ENCODE assay signal across 23 cellular contexts in genomic region chr6:47419621-47420020, GRCh38. TPM values are rescaled to one million over a fixed set of nuclear protein-coding genes. Genes with fewer than 3 reads are reported as not detected.
A peak's percentile ranks its signal among the peaks of the same experiment; 100 is the strongest.
DNase-seq lines count a peak whose midpoint lies in the region; ATAC-seq, FAIRE-seq and TF ChIP-seq lines count a peak whose summit lies in the region.
"Had no signal": no experiment of that assay in that cellular context is flagged by ENCODE, and none has a peak within 500 bp of the region (broad histone marks: within the 10 kb centered on the region; RNA-seq: fewer than 3 reads in every experiment).

No MANE protein-coding gene starts in this region.

- H3K36me3 ChIP-seq in left ventricle myocardium inferior (no peaks in the 10 kb centered on the region), duodenal mucosa (ENCODE audit: control insufficient read depth in 1 of 2, insufficient read depth in 2 of 2, low read length in 2 of 2) (no peaks in the 10 kb centered on the region), HepG2 (replicated peaks in 1 of 2; ENCODE audit: control insufficient read depth in 1 of 2, insufficient read depth in 2 of 2, low read length in 2 of 2) (no peaks in the 10 kb centered on the region), Karpas-422 (ENCODE audit: insufficient read depth, low read length) (no peaks in the 10 kb centered on the region)
- H3K36me3 ChIP-seq: upper lobe of left lung had no signal

- TF ChIP-seq RAD21 in HepG2 (CRISPR knock-in tag; IDR thresholded peaks at IDR 0.05) = no peak

- POLR2A ChIA-PET in HepG2 (lab: Yijun Ruan, JAX) = interaction anchor here (1.4 kb wide), 1 partner anchor 58 kb away, joined by 3 read pairs; the partner anchor contains the start of gene CD2AP

- in situ Hi-C loops in HepG2 (cut with HindIII; ENCODE audit: extremely low pct_ligation_motif_present, low pct_unique_long_range_greater_than_20kb) = loop anchor here (10.0 kb wide), 1 partner anchor 365 kb away; the partner anchor contains the start of gene OPN5

- H3K4me1 ChIP-seq in left ventricle myocardium inferior (peaks cover 12% of the 10 kb centered on the region), duodenal mucosa (ENCODE audit: control insufficient read depth in 1 of 2, insufficient read depth in 2 of 2, low read length in 2 of 2) (peaks cover 0 to 22% of the 10 kb centered on the region in 2 donors), HepG2 (ENCODE audit: insufficient read depth, low read length) (peaks cover 7% of the 10 kb centered on the region; the same call in 1 of the 2 replicates), Karpas-422 (ENCODE audit: low read length) (peaks cover 10% of the 10 kb centered on the region)

- H3K79me2 ChIP-seq in HepG2 (ENCODE audit: insufficient read depth, low read length) = no peaks in the 10 kb centered on the region
- H3K79me2 ChIP-seq in Karpas-422 (ENCODE audit: low read length) = no peaks in the 10 kb centered on the region

- H4K20me1 ChIP-seq in HepG2 (ENCODE audit: insufficient read depth, low read length) = no peaks in the 10 kb centered on the region
- no peaks in the 10 kb centered on the region for H4K20me1 ChIP-seq in Karpas-422 (ENCODE audit: insufficient read depth, low read depth, low read length)

- TF ChIP-seq CTCF in left ventricle myocardium inferior (IDR thresholded peaks at IDR 0.05; ENCODE audit: borderline replicate concordance) (no peak), HepG2 (CRISPR knock-in tag; IDR thresholded peaks at IDR 0.05) (no peak)

- intact Hi-C loops in left ventricle myocardium inferior (cut with micrococcal nuclease) (loop anchor here (10.0 kb wide), 2 partner anchors 195 to 365 kb away; partner anchors contain the start of gene OPN5), Right ventricle myocardium inferior (cut with DNase I) (loop anchor here (5.0 to 10.0 kb wide), 2 partner anchors 58 to 185 kb away; partner anchors contain the start of gene CD2AP), HepG2 (cut with micrococcal nuclease; ENCODE audit: unreplicated experiment) (loop anchor here (5.0 to 10.0 kb wide), 2 partner anchors 38 to 1345 kb away; no protein-coding TSS in a partner anchor)

- CTCF ChIA-PET in HepG2 (lab: Yijun Ruan, JAX; ENCODE audit: low intra/inter-chr PET ratio, low total read pairs) = no interaction called here

- H3K4me2 ChIP-seq in HepG2 (ENCODE audit: low read depth, low read length) (no peak overlapping the region), Karpas-422 (ENCODE audit: low read depth, low read length, poor library complexity, severe bottlenecking) (no peak overlapping the region)

- TF ChIP-seq POLR2A in HepG2 (IDR thresholded peaks at IDR 0.05; ENCODE audit: insufficient read depth in 1 of 2, low read depth in 2 of 2, low read length in 2 of 2) = no peak

- H3K4me3 ChIP-seq in left ventricle myocardium inferior = no peak overlapping the region
- H3K4me3 ChIP-seq in duodenal mucosa (ENCODE audit: low read depth in 1 of 2, low read length in 2 of 2) = peak overlapping the region; percentile 40 to 41
- H3K4me3 ChIP-seq in HepG2 (replicated peaks in 1 of 3; ENCODE audit: insufficient read depth in 1 of 3, low read depth in 2 of 3, low read length in 3 of 3) = no peak overlapping the region
- no peak overlapping the region for H3K4me3 ChIP-seq in Karpas-422 (ENCODE audit: low read length)
- H3K4me3 ChIP-seq: skin epidermis, upper lobe of left lung had no signal

- H3K27me3 ChIP-seq in left ventricle myocardium inferior (ENCODE audit: low read depth) (no peaks in the 10 kb centered on the region), duodenal mucosa (ENCODE audit: control insufficient read depth in 1 of 2, insufficient read depth in 2 of 2, low read length in 2 of 2) (no peaks in the 10 kb centered on the region), HepG2 (ENCODE audit: control insufficient read depth in 1 of 2, insufficient read depth in 2 of 2, low read length in 2 of 2) (no peaks in the 10 kb centered on the region), Karpas-422 (ENCODE audit: low read length) (no peaks in the 10 kb centered on the region)
- H3K27me3 ChIP-seq: upper lobe of left lung had no signal

- DNase-seq in left ventricle myocardium inferior (no peak), Right ventricle myocardium inferior (ENCODE audit: missing footprints) (no peak), HepG2 (ENCODE audit: low spot score) (peak; percentile 29), NCI-H2107 (lab: John Stamatoyannopoulos, UW) (no peak), SIG-M5 (lab: John Stamatoyannopoulos, UW) (no peak), Karpas-422 (no peak)
- DNase-seq: activated CD8-positive, alpha-beta memory T cell treated with anti-CD3 and anti-CD28 coated beads for 24 hours; CD4-positive, CD25-positive, alpha-beta regulatory T cell; cerebellar nuclear complex; KG1; midbrain; NCI-H1105 treated with DMSO at 0.1 percent for 48 hours; NCI-H2171; NCI-H82; nucleus accumbens; upper lobe of left lung had no signal

- H3K9me2 ChIP-seq in Karpas-422 (replicated peaks; ENCODE audit: insufficient read depth, low read length) = no peaks in the 10 kb centered on the region

- no peak for FAIRE-seq in HepG2 (lab: Jason Lieb, UNC)

- TF ChIP-seq EP300 in HepG2 (IDR thresholded peaks at IDR 0.05; ENCODE audit: low read depth in 2 of 2, low read length in 2 of 2) = no peak
- no peak for TF ChIP-seq EP300 in HepG2 (CRISPR knock-in tag; IDR thresholded peaks at IDR 0.05; ENCODE audit: borderline replicate concordance)

- H2AFZ ChIP-seq in HepG2 (ENCODE audit: low read length) (no peak overlapping the region), Karpas-422 (ENCODE audit: low read length) (no peak overlapping the region)

- BruUV-seq in HepG2 (replicated peaks; lab: Mats Ljungman, UMichigan) = no TSS peak

- H3K9me3 ChIP-seq in left ventricle myocardium inferior (replicated peaks) (no peaks in the 10 kb centered on the region), duodenal mucosa (ENCODE audit: control insufficient read depth in 1 of 2, low read length in 2 of 2) (no peaks in the 10 kb centered on the region), HepG2 (ENCODE audit: low read length) (no peaks in the 10 kb centered on the region), Karpas-422 (ENCODE audit: low read length) (no peaks in the 10 kb centered on the region)
- H3K9me3 ChIP-seq: upper lobe of left lung had no signal

- H3K9ac ChIP-seq in duodenal mucosa (ENCODE audit: low read depth in 1 of 2, low read length in 2 of 2) = no peak overlapping the region
- H3K9ac ChIP-seq in HepG2 (ENCODE audit: insufficient read depth, low read depth, low read length) = no peak overlapping the region
- H3K9ac ChIP-seq in Karpas-422 (ENCODE audit: low read length) = no peak overlapping the region

- H3K27ac ChIP-seq in left ventricle myocardium inferior (replicated peaks) (peak overlapping the region; percentile 14), duodenal mucosa (ENCODE audit: low read depth, low read length) (no peak overlapping the region), HepG2 (ENCODE audit: extremely low read length, insufficient read depth, low read length) (no peak overlapping the region), Karpas-422 (ENCODE audit: low read length) (no peak overlapping the region)
- H3K27ac ChIP-seq: HL-60, RWPE1, upper lobe of left lung had no signal

- ATAC-seq in Right ventricle myocardium inferior (no peak), HepG2 (no peak), HG02759 (IDR thresholded peaks at IDR 0.05; ENCODE audit: unreplicated experiment) (no peak)
- ATAC-seq: activated T-helper 17 cell treated with anti-CD3 and anti-CD28 coated beads, Interleukin-2, amount 50 U/mL, for 72 hours; stimulated activated effector memory CD8-positive, alpha-beta T cell treated with anti-CD3 and anti-CD28 coated beads, Interleukin-12 subunit alpha, Interleukin-12 subunit beta, amount 100 ng/mL, for 72 hours had no signal

TF ChIP-seq in HepG2, 621 proteins besides CTCF, POLR2A, EP300 and RAD21 (continues in another document):
- TF ChIP-seq RBAK (CRISPR knock-in tag; IDR thresholded peaks at IDR 0.05) = no peak
- TF ChIP-seq HOXA5 (CRISPR knock-in tag; IDR thresholded peaks at IDR 0.05) = no peak
- no peak for TF ChIP-seq KDM3A (CRISPR knock-in tag; IDR thresholded peaks at IDR 0.05; ENCODE audit: low read depth)
- TF ChIP-seq CCAR2 (optimal IDR thresholded peaks at IDR 0.05; ENCODE audit: low read depth, low read length) = no peak

RNA-seq across cellular contexts. Expression of gene CD2AP, which starts 58.0 kb away (rescaled TPM):
- 9.9 TPM for total RNA-seq in left ventricle myocardium inferior
- total RNA-seq in Right ventricle myocardium inferior = 10.0 TPM
- total RNA-seq in HepG2 (2016; rRNA removed; fragmentation: Illumina TruSeq; extraction: Trizol) = 31.9 and 40.1 TPM in 2 replicates
- total RNA-seq in HepG2 (2016; cell fraction: cytosol; rRNA removed; fragmentation: Illumina TruSeq; extraction: Trizol; ENCODE audit: low read depth) = 12.4 and 19.0 TPM in 2 replicates
- 30.7 and 38.4 TPM in 2 replicates for total RNA-seq in HepG2 (2016; cell fraction: insoluble cytoplasmic fraction; rRNA removed; fragmentation: Illumina TruSeq; extraction: Trizol)
- total RNA-seq in HepG2 (2016; cell fraction: membrane; rRNA removed; fragmentation: Illumina TruSeq; extraction: Trizol) = 12.4 and 12.6 TPM in 2 replicates
- total RNA-seq in HepG2 (2016; cell fraction: nucleus; rRNA removed; fragmentation: Illumina TruSeq; extraction: Trizol) = 42.9 and 47.2 TPM in 2 replicates
- polyA plus RNA-seq in HepG2 (2011; rRNA removed) = 6.0 and 8.6 TPM in 2 replicates
- 2.4 and 4.1 TPM in 2 replicates for polyA plus RNA-seq in HepG2 (2011; cell fraction: cytosol; rRNA removed)
- 5.8 and 8.0 TPM in 2 replicates for polyA plus RNA-seq in HepG2 (2011; cell fraction: nucleus; rRNA removed)
- polyA plus RNA-seq in HepG2 (2012) = 20.4 and 25.9 TPM in 2 replicates
- polyA plus RNA-seq in HepG2 (2016; cell fraction: cytosol; fragmentation: Illumina TruSeq; extraction: Trizol; ENCODE audit: low read depth) = 1.0 and 1.1 TPM in 2 replicates
- 41.6 and 46.6 TPM in 2 replicates for polyA plus RNA-seq in HepG2 (2016; cell fraction: insoluble cytoplasmic fraction; fragmentation: Illumina TruSeq; extraction: Trizol; ENCODE audit: low read depth)
- polyA plus RNA-seq in HepG2 (2016; cell fraction: membrane; fragmentation: Illumina TruSeq; extraction: Trizol; ENCODE audit: low read depth) = 5.3 and 5.7 TPM in 2 replicates
- 31.0 and 34.8 TPM in 2 replicates for polyA plus RNA-seq in HepG2 (2016; cell fraction: nucleus; fragmentation: Illumina TruSeq; extraction: Trizol; ENCODE audit: insufficient read depth, low read depth)
- polyA minus RNA-seq in HepG2 (2011; rRNA and poly(A)+ RNA removed; ENCODE audit: low replicate concordance) = 1.9 and 2.4 TPM in 2 replicates
- 9.9 and 10.5 TPM in 2 replicates for polyA minus RNA-seq in HepG2 (2011; cell fraction: cytosol; rRNA and poly(A)+ RNA removed)
- 84.8 and 85.6 TPM in 2 replicates for polyA minus RNA-seq in HepG2 (2011; cell fraction: nucleus; rRNA and poly(A)+ RNA removed)
- total RNA-seq in Karpas-422 (2014; rRNA removed; shearing (Covaris generic); ENCODE audit: low replicate concordance) = 19.3 and 42.7 TPM in 2 replicates

Comparison
In these comparisons a context has a peak if more than half of its experiments do, and no peak if none do; other contexts are left out.
1. H3K4me3 ChIP-seq: peak in duodenal mucosa (2 of 2); none in left ventricle myocardium inferior (single experiment), HepG2 (0 of 3) and Karpas-422 (single experiment).